Comparison of ENCODE assay signal across 9 cellular contexts in the genomic region with DNA sequence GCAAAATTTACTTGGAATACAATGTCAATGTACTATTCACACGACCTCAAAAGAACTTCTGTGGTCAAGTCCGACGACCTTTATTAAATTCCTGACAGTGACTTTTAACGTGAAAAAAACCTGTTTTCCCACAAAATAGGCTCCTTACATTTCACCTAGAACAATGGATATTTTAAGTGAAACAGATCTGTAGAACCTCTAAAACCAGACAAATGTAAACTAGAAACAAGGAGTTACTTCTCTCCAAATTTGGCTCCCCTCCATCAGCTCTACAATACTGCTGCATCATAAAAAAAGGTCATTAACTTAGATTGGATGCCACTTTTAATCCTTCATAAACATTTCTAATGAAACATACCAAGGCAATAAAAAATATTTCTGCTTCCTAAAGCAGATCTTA. TPM values are rescaled to one million over a fixed set of nuclear protein-coding genes. Genes with fewer than 3 reads are reported as not detected.
DNase-seq lines count a peak whose midpoint lies in the region; ATAC-seq, FAIRE-seq and TF ChIP-seq lines count a peak whose summit lies in the region.
"Had no signal": no experiment of that assay in that cellular context is flagged by ENCODE, and none has a peak within 500 bp of the region (broad histone marks: within the 10 kb centered on the region; RNA-seq: fewer than 3 reads in every experiment).

No MANE protein-coding gene starts in this region.

- ATAC-seq in IMR-90 (ENCODE audit: low read depth) (no peak), K562 (peak; percentile 4; the same call in 1 of the 3 replicates)
- no peak for ATAC-seq in natural killer cell treated with Interleukin-12 subunit alpha and Interleukin-12 subunit beta and Interleukin-15 and Interleukin-18, amount 100 ng/mL, for 72 hours

- peak overlapping the region; percentile 96 to 99 for H3K27ac Mint-ChIP-seq in natural killer cell treated with Interleukin-12 subunit alpha and Interleukin-12 subunit beta and Interleukin-15 and Interleukin-18, amount 100 ng/mL, for 72 hours

- no peaks in the 10 kb centered on the region for H3K27me3 Mint-ChIP-seq in natural killer cell treated with Interleukin-12 subunit alpha and Interleukin-12 subunit beta and Interleukin-15 and Interleukin-18, amount 100 ng/mL, for 72 hours

- H3K4me1 Mint-ChIP-seq in natural killer cell treated with Interleukin-12 subunit alpha and Interleukin-12 subunit beta and Interleukin-15 and Interleukin-18, amount 100 ng/mL, for 72 hours (ENCODE audit: low read depth in 2 of 2), result peaks cover 20 to 39% of the 10 kb centered on the region in 2 donors

- H4K5ac ChIP-seq in IMR-90 (ENCODE audit: low read depth, low read length), result no peak overlapping the region

- TF ChIP-seq EP300 in K562 (IDR thresholded peaks at IDR 0.05; ENCODE audit: low read length), result no peak

- peak overlapping the region; percentile 98 for H3K4me3 Mint-ChIP-seq in natural killer cell treated with Interleukin-12 subunit alpha and Interleukin-12 subunit beta and Interleukin-15 and Interleukin-18, amount 100 ng/mL, for 72 hours

- TF ChIP-seq POLR2A in IMR-90 (IDR thresholded peaks at IDR 0.05; ENCODE audit: low read depth, low read length) (no peak), K562 (conservative IDR thresholded peaks at IDR 0.05) (no peak)

- WGBS in IMR-90 (ENCODE audit: extremely low coverage in 2 of 2, insufficient read length in 1 of 2), 2 experiments, result no CpG with 5 or more reads among the region's 4 CpGs
- WGBS in K562 (ENCODE audit: insufficient coverage, low coverage, missing lambda C conversion rate), result 3% methylated on average over 4 of the region's 4 CpGs

- H3K4me2 ChIP-seq in BLaER1 treated with 17β-estradiol and CSF1 and Interleukin-3, amounts not matched to agents 10 nM and 100 nM, result peak overlapping the region; percentile 70 to 89 (median 82); a peak in 21 of 22 replicates
- H3K4me2 ChIP-seq in IMR-90 (ENCODE audit: low read depth, low read length) (peak overlapping the region; percentile 96), K562 (ENCODE audit: insufficient read depth, low read length) (peak overlapping the region; percentile 90)

- H4K20me1 ChIP-seq in BLaER1 treated with 17β-estradiol and CSF1 and Interleukin-3, amounts not matched to agents 10 nM and 100 nM, result no peaks in the 10 kb centered on the region
- no peaks in the 10 kb centered on the region for H4K20me1 ChIP-seq in IMR-90 (ENCODE audit: insufficient read depth, low read length)
- H4K20me1 ChIP-seq in K562 (replicated peaks; ENCODE audit: control insufficient read depth, insufficient read depth, low read length), result no peaks in the 10 kb centered on the region

- peak overlapping the region in 5 of 11 experiments; percentile 31 to 86 (median 85); a peak in 9 of 22 replicates for H3K9ac ChIP-seq in BLaER1 treated with 17β-estradiol and CSF1 and Interleukin-3, amounts not matched to agents 10 nM and 100 nM
- no peak overlapping the region for H3K9ac ChIP-seq in IMR-90 (ENCODE audit: low read depth, low read length)
- H3K9ac ChIP-seq in K562 (ENCODE audit: insufficient read depth in 1 of 2, low read depth in 2 of 2, low read length in 2 of 2), result peak overlapping the region in 1 of 2 experiments; percentile 86; a peak in 3 of 4 replicates

- H3K4me1 ChIP-seq in BLaER1 treated with 17β-estradiol and CSF1 and Interleukin-3, amounts not matched to agents 10 nM and 100 nM, result peaks cover 19 to 29% (median 24%) of the 10 kb centered on the region in 10 experiments
- no peaks in the 10 kb centered on the region for H3K4me1 ChIP-seq in IMR-90 (ENCODE audit: control insufficient read depth, insufficient read depth, low read length)
- peaks cover 7 to 24% of the 10 kb centered on the region in 2 experiments; a peak in 3 of 5 replicates for H3K4me1 ChIP-seq in K562 (replicated peaks in 1 of 2; ENCODE audit: control insufficient read depth in 2 of 2, insufficient read depth in 2 of 2, low read length in 2 of 2)

- H3K14ac ChIP-seq in IMR-90 (replicated peaks; ENCODE audit: low read depth, low read length), result no peak overlapping the region

- H3K4ac ChIP-seq in IMR-90 (ENCODE audit: low read depth, low read length), result no peak overlapping the region

- H4K8ac ChIP-seq in IMR-90 (ENCODE audit: low read depth in 2 of 2, low read length in 2 of 2), result no peak overlapping the region

- no peaks in the 10 kb centered on the region for H3K9me3 ChIP-seq in BLaER1 treated with 17β-estradiol and CSF1 and Interleukin-3, amounts not matched to agents 10 nM and 100 nM (replicated peaks in 1 of 11)
- no peaks in the 10 kb centered on the region for H3K9me3 ChIP-seq in IMR-90 (ENCODE audit: control insufficient read depth, insufficient read depth, low read length)
- H3K9me3 ChIP-seq in K562 (replicated peaks; ENCODE audit: control insufficient read depth, insufficient read depth, low read depth, low read length), result no peaks in the 10 kb centered on the region

- H3K79me1 ChIP-seq in IMR-90 (ENCODE audit: low read depth in 1 of 2, low read length in 2 of 2), result peaks cover 11 to 13% of the 10 kb centered on the region in 2 experiments; a peak in 2 of 4 replicates

- BruUV-seq in IMR-90 (replicated peaks; lab: Mats Ljungman, UMichigan), result no TSS peak
- BruUV-seq in K562 (replicated peaks; lab: Mats Ljungman, UMichigan), result no TSS peak

- H2AK9ac ChIP-seq in IMR-90 (replicated peaks; ENCODE audit: low read depth, low read length, poor library complexity), result no peak overlapping the region

- POLR2A ChIA-PET in IMR-90 (lab: Charles Lee; ENCODE audit: unreplicated experiment) (no interaction called here), K562 (lab: Yijun Ruan, JAX) (interaction anchor here (0.8 to 1.6 kb wide), 3 partner anchors 13 to 48 kb away, joined by 3 to 5 read pairs (median 3); no protein-coding TSS in a partner anchor)

- peak overlapping the region; percentile 77 to 92 (median 84); a peak in 13 of 20 replicates for H3K4me3 ChIP-seq in BLaER1 treated with 17β-estradiol and CSF1 and Interleukin-3, amounts not matched to agents 10 nM and 100 nM
- H3K4me3 ChIP-seq in IMR-90 (ENCODE audit: insufficient read depth, low read depth, low read length) (peak overlapping the region; percentile 6; the same call in 1 of the 2 replicates), K562 (peak overlapping the region; percentile 80)

- no peak overlapping the region for H3K27ac ChIP-seq in BLaER1 treated with 17β-estradiol and CSF1 and Interleukin-3, amounts not matched to agents 10 nM and 100 nM
- H3K27ac ChIP-seq in IMR-90 (ENCODE audit: insufficient read depth, low read length), result no peak overlapping the region
- peak overlapping the region; percentile 98; the same call in 2 of the 3 replicates for H3K27ac ChIP-seq in K562 (ENCODE audit: extremely low read depth, low read depth, low read length)

- H3K36me3 ChIP-seq in BLaER1 treated with 17β-estradiol and CSF1 and Interleukin-3, amounts not matched to agents 10 nM and 100 nM, result no peaks in the 10 kb centered on the region
- H3K36me3 ChIP-seq in IMR-90 (ENCODE audit: control insufficient read depth, insufficient read depth, low read length) (no peaks in the 10 kb centered on the region), K562 (ENCODE audit: control insufficient read depth, insufficient read depth, low read length) (peaks cover 9% of the 10 kb centered on the region)

- H3K9me1 ChIP-seq in IMR-90 (ENCODE audit: insufficient read depth, low read length) (no peaks in the 10 kb centered on the region), K562 (ENCODE audit: control insufficient read depth, insufficient read depth, low read length) (no peaks in the 10 kb centered on the region)

- no peak overlapping the region for H3K18ac ChIP-seq in IMR-90 (ENCODE audit: low read depth, low read length)

- no peaks in the 10 kb centered on the region for H3K27me3 ChIP-seq in BLaER1 treated with 17β-estradiol and CSF1 and Interleukin-3, amounts not matched to agents 10 nM and 100 nM
- H3K27me3 ChIP-seq in IMR-90 (ENCODE audit: control insufficient read depth, insufficient read depth, low read length) (no peaks in the 10 kb centered on the region), K562 (ENCODE audit: control insufficient read depth in 2 of 2, insufficient read depth in 2 of 2, low read length in 2 of 2) (no peaks in the 10 kb centered on the region)

- no peaks in the 10 kb centered on the region for H3K9me3 Mint-ChIP-seq in natural killer cell treated with Interleukin-12 subunit alpha and Interleukin-12 subunit beta and Interleukin-15 and Interleukin-18, amount 100 ng/mL, for 72 hours

- DNase-seq in IMR-90 (no peak), K562 (ENCODE audit: extremely low read depth in 1 of 4, low spot score in 3 of 4) (no peak), retina (no peak), iPS-NIHi11 (ENCODE audit: low spot score) (no peak), NCI-H2196 treated with DMSO at 0.1 percent for 48 hours (lab: John Stamatoyannopoulos, UW; ENCODE audit: unreplicated experiment) (no peak), SHP77 treated with DMSO at 0.1 percent for 48 hours (lab: John Stamatoyannopoulos, UW) (no peak)
- no peak for DNase-seq in natural killer cell treated with Interleukin-12 subunit alpha and Interleukin-12 subunit beta and Interleukin-15 and Interleukin-18, amount 100 ng/mL, for 72 hours (ENCODE audit: low spot score)
- DNase-seq: stimulated activated CD4-positive, alpha-beta T cell treated with anti-CD3 and anti-CD28 coated beads, Interleukin-2, amount 100 ng/mL, for 24 hours had no signal

- no peak overlapping the region for H3K23ac ChIP-seq in IMR-90 (ENCODE audit: low read depth, low read length)

- no peak for TF ChIP-seq CTCF in IMR-90 (conservative IDR thresholded peaks at IDR 0.05; ENCODE audit: low read depth, low read length)
- no peak for TF ChIP-seq CTCF in K562 (IDR thresholded peaks at IDR 0.05 in 2 of 3, conservative IDR thresholded peaks at IDR 0.05 in 1 of 3; ENCODE audit: insufficient read depth in 2 of 3, low read depth in 1 of 3, low read length in 3 of 3)

- no peak overlapping the region for H2BK15ac ChIP-seq in IMR-90 (ENCODE audit: low read depth, low read length)

- H3K36me3 Mint-ChIP-seq in natural killer cell treated with Interleukin-12 subunit alpha and Interleukin-12 subunit beta and Interleukin-15 and Interleukin-18, amount 100 ng/mL, for 72 hours, result no peaks in the 10 kb centered on the region

- H4K91ac ChIP-seq in IMR-90 (ENCODE audit: insufficient read depth, low read depth, low read length), result no peak overlapping the region

- in situ Hi-C loops in IMR-90 (cut with MboI; ENCODE audit: low sequenced_read_pairs), result loop anchor here (25.0 kb wide), 1 partner anchor 451 kb away; no protein-coding TSS in a partner anchor
- in situ Hi-C loops in K562 (cut with MboI), result loop anchor here (10.0 to 25.0 kb wide), 2 partner anchors 144 to 426 kb away; partner anchors contain the start of genes HPF1 and MFAP3L

- H3K79me2 ChIP-seq in K562 (ENCODE audit: control insufficient read depth, insufficient read depth, low read length), result peaks cover 58% of the 10 kb centered on the region

- intact Hi-C loops in IMR-90 (cut with micrococcal nuclease), result loop anchor here (5.0 kb wide), 2 partner anchors 416 to 476 kb away; partner anchors contain the start of genes AADAT and MFAP3L
- intact Hi-C loops in K562 (cut with micrococcal nuclease), result no loop called here

- dilution Hi-C loops in IMR-90 (cut with HindIII; ENCODE audit: low sequenced_read_pairs, unreplicated experiment), result no loop called here

- H2AK5ac ChIP-seq in IMR-90 (ENCODE audit: low read depth, low read length), result no peak overlapping the region

- H3K56ac ChIP-seq in IMR-90 (ENCODE audit: extremely low read depth, insufficient read depth, low read length), result no peak overlapping the region

- TF ChIP-seq RAD21 in IMR-90 (IDR thresholded peaks at IDR 0.05; ENCODE audit: low read length) (no peak), K562 (CRISPR knock-in tag; conservative IDR thresholded peaks at IDR 0.05 in 1 of 2, IDR thresholded peaks at IDR 0.05 in 1 of 2) (no peak)

- H2BK5ac ChIP-seq in IMR-90 (ENCODE audit: low read depth, low read length, poor library complexity, severe bottlenecking), result no peak overlapping the region

- H2BK20ac ChIP-seq in IMR-90 (ENCODE audit: low read depth, low read length), result no peak overlapping the region

- CTCF ChIA-PET in IMR-90 (lab: Yijun Ruan, JAX), result no interaction called here
- CTCF ChIA-PET in K562 (lab: Yijun Ruan, JAX; ENCODE audit: low intra/inter-chr PET ratio), result no interaction called here

- no peak overlapping the region for H2AFZ ChIP-seq in IMR-90 (replicated peaks; ENCODE audit: low read length, poor library complexity)
- H2AFZ ChIP-seq in K562 (ENCODE audit: low read depth, low read length), result no peak overlapping the region

- peak; percentile 44 for FAIRE-seq in K562 (lab: Jason Lieb, UNC)

- H2BK120ac ChIP-seq in IMR-90 (ENCODE audit: low read depth, low read length), result no peak overlapping the region

RNA-seq across cellular contexts. Expression of gene NEK1, which starts 1.2 kb away (rescaled TPM):
- total RNA-seq in IMR-90 (2012; rRNA removed) (3.9 and 5.8 TPM in 2 replicates), K562 (2014; rRNA removed) (7.1 and 8.3 TPM in 2 replicates), K562 (2014; rRNA removed; fragmentation: Illumina TruSeq; extraction: Trizol) (10.7 and 11.9 TPM in 2 replicates), K562 (2015; rRNA removed; fragmentation: Illumina TruSeq; extraction: Trizol) (9.2 and 10.3 TPM in 2 replicates), K562 (2021) (15.7 and 18.2 TPM in 2 replicates)
- polyA plus RNA-seq in IMR-90 (2012; rRNA removed) (2.4 and 3.3 TPM in 2 replicates), K562 (2011; rRNA removed) (12.0 and 12.7 TPM in 2 replicates), K562 (2014; fragmentation: Illumina TruSeq; extraction: Trizol) (13.5 and 15.2 TPM in 2 replicates), K562 (2014; fragmentation: Nextera tagmentation; extraction: Ambion mirVana) (1 to 10 TPM; 6.2 to 9.0 TPM), K562 (2014; rRNA removed) (9.8 and 11.2 TPM in 2 replicates)
- polyA plus RNA-seq in IMR-90 (2012; cell fraction: cytosol; rRNA removed), result 1.1 and 1.3 TPM in 2 replicates
- 1.6 and 2.5 TPM in 2 replicates for polyA plus RNA-seq in IMR-90 (2012; cell fraction: nucleus; rRNA removed; ENCODE audit: low replicate concordance)
- 29.0 and 61.5 TPM in 2 replicates for total RNA-seq in K562 (2011; cell fraction: chromatin; rRNA removed; ENCODE audit: low replicate concordance)
- total RNA-seq in K562 (2011; cell fraction: nucleolus; rRNA removed), result 20.3 and 30.8 TPM in 2 replicates
- 35.7 and 51.3 TPM in 2 replicates for total RNA-seq in K562 (2011; cell fraction: nucleoplasm; rRNA removed)
- 3.3 and 5.6 TPM in 2 replicates for polyA plus RNA-seq in K562 (2011; cell fraction: cytosol; rRNA removed)
- 10.7 and 12.7 TPM in 2 replicates for polyA plus RNA-seq in K562 (2011; cell fraction: nucleus; rRNA removed)
- polyA plus RNA-seq in K562 (2012), result 8.9 and 13.0 TPM in 2 replicates
- 21.3 and 22.2 TPM in 2 replicates for polyA minus RNA-seq in K562 (2011; rRNA and poly(A)+ RNA removed)
- 4.9 and 10.8 TPM in 2 replicates for polyA minus RNA-seq in K562 (2011; cell fraction: cytosol; rRNA and poly(A)+ RNA removed)
- polyA minus RNA-seq in K562 (2011; cell fraction: nucleus; rRNA and poly(A)+ RNA removed), result 27.1 and 36.1 TPM in 2 replicates
- 10 to 100 TPM in 1 of 2 donors, 1 to 10 TPM in 1; 9.8 to 20.6 TPM for total RNA-seq in natural killer cell treated with Interleukin-12 subunit alpha and Interleukin-12 subunit beta and Interleukin-15 and Interleukin-18, amount 100 ng/mL, for 72 hours

RNA-seq across cellular contexts. Expression of gene CLCN3, which starts 9.2 kb away (rescaled TPM):
- 22.8 and 29.4 TPM in 2 replicates for total RNA-seq in IMR-90 (2012; rRNA removed)
- polyA plus RNA-seq in IMR-90 (2012; rRNA removed), result 11.2 and 13.0 TPM in 2 replicates
- polyA plus RNA-seq in IMR-90 (2012; cell fraction: cytosol; rRNA removed), result 2.3 and 2.4 TPM in 2 replicates
- polyA plus RNA-seq in IMR-90 (2012; cell fraction: nucleus; rRNA removed; ENCODE audit: low replicate concordance), result 0.94 and 6.4 TPM in 2 replicates
- 50.5 and 176 TPM in 2 replicates for total RNA-seq in K562 (2011; cell fraction: chromatin; rRNA removed; ENCODE audit: low replicate concordance)
- total RNA-seq in K562 (2011; cell fraction: nucleolus; rRNA removed), result 36.2 and 41.2 TPM in 2 replicates
- total RNA-seq in K562 (2011; cell fraction: nucleoplasm; rRNA removed), result 79.1 and 117 TPM in 2 replicates
- total RNA-seq in K562 (2014; rRNA removed), result 28.0 and 28.4 TPM in 2 replicates
- 48.1 and 60.1 TPM in 2 replicates for total RNA-seq in K562 (2014; rRNA removed; fragmentation: Illumina TruSeq; extraction: Trizol)
- 38.2 and 38.5 TPM in 2 replicates for total RNA-seq in K562 (2015; rRNA removed; fragmentation: Illumina TruSeq; extraction: Trizol)
- 44.8 and 46.3 TPM in 2 replicates for total RNA-seq in K562 (2021)
- 46.9 and 60.6 TPM in 2 replicates for polyA plus RNA-seq in K562 (2011; rRNA removed)
- polyA plus RNA-seq in K562 (2011; cell fraction: cytosol; rRNA removed), result 18.1 and 24.5 TPM in 2 replicates
- polyA plus RNA-seq in K562 (2011; cell fraction: nucleus; rRNA removed), result 15.1 and 21.3 TPM in 2 replicates
- polyA plus RNA-seq in K562 (2012), result 28.2 and 30.6 TPM in 2 replicates
- 35.1 and 43.6 TPM in 2 replicates for polyA plus RNA-seq in K562 (2014; fragmentation: Illumina TruSeq; extraction: Trizol)
- 10 to 100 TPM; 12.7 to 22.8 TPM for polyA plus RNA-seq in K562 (2014; fragmentation: Nextera tagmentation; extraction: Ambion mirVana)
- 30.8 and 35.5 TPM in 2 replicates for polyA plus RNA-seq in K562 (2014; rRNA removed)
- polyA minus RNA-seq in K562 (2011; rRNA and poly(A)+ RNA removed), result 169 and 177 TPM in 2 replicates
- 28.0 and 38.7 TPM in 2 replicates for polyA minus RNA-seq in K562 (2011; cell fraction: cytosol; rRNA and poly(A)+ RNA removed)
- 23.8 and 47.7 TPM in 2 replicates for polyA minus RNA-seq in K562 (2011; cell fraction: nucleus; rRNA and poly(A)+ RNA removed)
- total RNA-seq in natural killer cell treated with Interleukin-12 subunit alpha and Interleukin-12 subunit beta and Interleukin-15 and Interleukin-18, amount 100 ng/mL, for 72 hours, result 10 to 100 TPM; 21.8 to 24.9 TPM

Comparison
In these comparisons a context has a peak if more than half of its experiments do, and no peak if none do; other contexts are left out.
1. H3K4me3 ChIP-seq: peak in every context shown above with its lines; median percentile 84 in BLaER1 treated with 17β-estradiol and CSF1 and Interleukin-3, amounts not matched to agents 10 nM and 100 nM; 80 in K562; 6 in IMR-90.